Comparison of ENCODE assay signal across 23 cellular contexts in genomic region chr4:47597696-47598095, GRCh38.
DNase-seq lines count a peak whose midpoint lies in the region; ATAC-seq, FAIRE-seq and TF ChIP-seq lines count a peak whose summit lies in the region.
"Had no signal": no experiment of that assay in that cellular context is flagged by ENCODE, and none has a peak within 500 bp of the region (broad histone marks: within the 10 kb centered on the region; RNA-seq: fewer than 3 reads in every experiment).

No MANE protein-coding gene starts in this region.

- H4K20me1 ChIP-seq in mammary epithelial cell (ENCODE audit: insufficient read depth, low read length) (no peaks in the 10 kb centered on the region), keratinocyte (ENCODE audit: control insufficient read depth, extremely low read depth, insufficient read depth, low read length) (no peaks in the 10 kb centered on the region), neural progenitor cell (ENCODE audit: low read depth) (no peaks in the 10 kb centered on the region)
- H4K20me1 ChIP-seq: BLaER1 had no signal

- H3K9me1 ChIP-seq in keratinocyte (ENCODE audit: control insufficient read depth, extremely low read depth, insufficient read depth, low read length), result no peaks in the 10 kb centered on the region

- intact Hi-C loops in mammary epithelial cell (cut with micrococcal nuclease) (loop anchor here (10.0 kb wide), 1 partner anchor 337 kb away; no protein-coding TSS in a partner anchor), MCF 10A (cut with micrococcal nuclease) (no loop called here)

- H3K27ac Mint-ChIP-seq in MCF 10A (ENCODE audit: low read depth, unreplicated experiment), result no peak overlapping the region
- H3K27ac Mint-ChIP-seq in stimulated activated naive B cell treated with anti-CD40 and anti-IgM and Interleukin-4, amounts not matched to agents 10 μg/mL and 1 μg/mL and 100 μg/mL, for 72 hours, result peak overlapping the region; percentile 42
- no peak overlapping the region for H3K27ac Mint-ChIP-seq in neural progenitor cell
- H3K27ac Mint-ChIP-seq: B cell; CD4-positive, CD25-positive, alpha-beta regulatory T cell; CD8-positive, alpha-beta T cell; HFFc6 had no signal

- H3K9ac ChIP-seq in mammary epithelial cell (ENCODE audit: insufficient read depth, low read length), result no peak overlapping the region
- H3K9ac ChIP-seq in keratinocyte (ENCODE audit: control insufficient read depth, extremely low read depth, insufficient read depth, low read length), result no peak overlapping the region
- no peak overlapping the region for H3K9ac ChIP-seq in neural progenitor cell
- H3K9ac ChIP-seq: BLaER1 had no signal

- in situ Hi-C loops in mammary epithelial cell (cut with MboI; ENCODE audit: low sequenced_read_pairs in 2 of 2) (no loop called here), astrocyte of the cerebellum (cut with HindIII; ENCODE audit: low sequenced_read_pairs) (no loop called here), KBM-7 (cut with MboI; ENCODE audit: low pct_unique_long_range_greater_than_20kb, low sequenced_read_pairs) (no loop called here)

- no peaks in the 10 kb centered on the region for H3K9me3 ChIP-seq in mammary epithelial cell (replicated peaks; ENCODE audit: insufficient read depth, low read length)
- H3K9me3 ChIP-seq in keratinocyte (ENCODE audit: control insufficient read depth, low read depth, low read length), result no peaks in the 10 kb centered on the region
- H3K9me3 ChIP-seq in neural progenitor cell (ENCODE audit: low read depth), result no peaks in the 10 kb centered on the region
- H3K9me3 ChIP-seq: BLaER1, Caco-2, HAP-1 had no signal

- H3K79me2 ChIP-seq in mammary epithelial cell (ENCODE audit: insufficient read depth, low read length) (no peaks in the 10 kb centered on the region), keratinocyte (ENCODE audit: control insufficient read depth, insufficient read depth, low read length) (no peaks in the 10 kb centered on the region), neural progenitor cell (ENCODE audit: low read depth) (no peaks in the 10 kb centered on the region)

- H3K27ac ChIP-seq in mammary epithelial cell (ENCODE audit: insufficient read depth, low read depth, low read length) (no peak overlapping the region), keratinocyte (ENCODE audit: control insufficient read depth, insufficient read depth, low read length) (no peak overlapping the region), neural progenitor cell (no peak overlapping the region)
- H3K27ac ChIP-seq: 22Rv1, BLaER1, C4-2B had no signal

- H3K36me3 Mint-ChIP-seq in MCF 10A (ENCODE audit: insufficient read depth, unreplicated experiment), result peaks cover under 1% of the 10 kb centered on the region
- peaks cover 13 to 34% of the 10 kb centered on the region in 2 donors for H3K36me3 Mint-ChIP-seq in stimulated activated naive B cell treated with anti-CD40 and anti-IgM and Interleukin-4, amounts not matched to agents 10 μg/mL and 1 μg/mL and 100 μg/mL, for 72 hours
- no peaks in the 10 kb centered on the region for H3K36me3 Mint-ChIP-seq in neural progenitor cell
- H3K36me3 Mint-ChIP-seq: CD4-positive, CD25-positive, alpha-beta regulatory T cell had no signal

- H3K27me3 ChIP-seq in mammary epithelial cell (ENCODE audit: insufficient read depth, low read length) (no peaks in the 10 kb centered on the region), keratinocyte (ENCODE audit: control insufficient read depth, extremely low read depth, insufficient read depth, low read length) (no peaks in the 10 kb centered on the region), neural progenitor cell (no peaks in the 10 kb centered on the region)
- H3K27me3 ChIP-seq: BLaER1 had no signal

- H3K36me3 ChIP-seq in mammary epithelial cell (ENCODE audit: insufficient read depth, low read length), result peaks cover 2% of the 10 kb centered on the region
- H3K36me3 ChIP-seq in keratinocyte (ENCODE audit: control insufficient read depth in 2 of 2, extremely low read depth in 1 of 2, insufficient read depth in 2 of 2, low read length in 2 of 2), result no peaks in the 10 kb centered on the region
- H3K36me3 ChIP-seq in neural progenitor cell, result no peaks in the 10 kb centered on the region
- H3K36me3 ChIP-seq: BLaER1 had no signal

- H3K27me3 Mint-ChIP-seq in MCF 10A (ENCODE audit: insufficient read depth, unreplicated experiment) (no peaks in the 10 kb centered on the region), neural progenitor cell (ENCODE audit: insufficient read depth, low read depth) (no peaks in the 10 kb centered on the region)
- H3K27me3 Mint-ChIP-seq in stimulated activated naive B cell treated with anti-CD40 and anti-IgM and Interleukin-4, amounts not matched to agents 10 μg/mL and 1 μg/mL and 100 μg/mL, for 72 hours, result no peaks in the 10 kb centered on the region
- H3K27me3 Mint-ChIP-seq: B cell had no signal

- no peak for TF ChIP-seq CTCF in mammary epithelial cell (conservative IDR thresholded peaks at IDR 0.05 in 1 of 2, IDR thresholded peaks at IDR 0.05 in 1 of 2; ENCODE audit: extremely low read depth in 1 of 2, insufficient read depth in 1 of 2, low read depth in 1 of 2, low read length in 2 of 2)
- TF ChIP-seq CTCF in MCF 10A (IDR thresholded peaks at IDR 0.05; ENCODE audit: unreplicated experiment), result no peak
- no peak for TF ChIP-seq CTCF in astrocyte of the cerebellum (IDR thresholded peaks at IDR 0.05; ENCODE audit: low read depth, low read length, missing control alignments)
- no peak for TF ChIP-seq CTCF in keratinocyte (optimal IDR thresholded peaks at IDR 0.05 in 1 of 3, IDR thresholded peaks at IDR 0.05 in 1 of 3, conservative IDR thresholded peaks at IDR 0.05 in 1 of 3; ENCODE audit: extremely low read depth in 1 of 3, insufficient read depth in 2 of 3, low read length in 3 of 3)
- no peak for TF ChIP-seq CTCF in neural progenitor cell (IDR thresholded peaks at IDR 0.05)

- DNase-seq in mammary epithelial cell (no peak), MCF 10A (ENCODE audit: unreplicated experiment) (no peak), astrocyte of the cerebellum (ENCODE audit: low read depth) (peak; percentile 8), keratinocyte (ENCODE audit: low read depth, low spot score) (no peak), neural progenitor cell (ENCODE audit: low spot score) (no peak), KBM-7 (no peak), NOMO-1 treated with DMSO at 0.1 percent for 48 hours (lab: John Stamatoyannopoulos, UW; ENCODE audit: unreplicated experiment) (no peak)
- DNase-seq in stimulated activated naive B cell treated with anti-CD40 and anti-IgM and Interleukin-4, amounts not matched to agents 10 μg/mL and 1 μg/mL and 100 μg/mL, for 72 hours, result no peak
- DNase-seq: Caco-2; CD4-positive, CD25-positive, alpha-beta regulatory T cell; CD8-positive, alpha-beta T cell; DMS153; DND-41; GOT3; HFFc6 had no signal

- 93% methylated on average over 1 of the region's 1 CpG for WGBS in mammary epithelial cell (ENCODE audit: low coverage, missing lambda C conversion rate)

- H3K4me3 Mint-ChIP-seq in MCF 10A (ENCODE audit: unreplicated experiment) (no peak overlapping the region), neural progenitor cell (no peak overlapping the region)
- H3K4me3 Mint-ChIP-seq in stimulated activated naive B cell treated with anti-CD40 and anti-IgM and Interleukin-4, amounts not matched to agents 10 μg/mL and 1 μg/mL and 100 μg/mL, for 72 hours, result no peak overlapping the region
- H3K4me3 Mint-ChIP-seq: B cell; CD4-positive, CD25-positive, alpha-beta regulatory T cell; CD8-positive, alpha-beta T cell; HFFc6 had no signal

- H3K4me1 ChIP-seq in mammary epithelial cell (ENCODE audit: insufficient read depth, low read length) (peaks cover 16% of the 10 kb centered on the region), keratinocyte (ENCODE audit: control insufficient read depth, extremely low read depth, insufficient read depth, low read length) (peaks cover 11% of the 10 kb centered on the region), neural progenitor cell (no peaks in the 10 kb centered on the region)
- H3K4me1 ChIP-seq: BLaER1, Caco-2, HAP-1 had no signal

- CTCF ChIA-PET in mammary epithelial cell (lab: Charles Lee; ENCODE audit: low non-redundant PET) (no interaction called here), MCF 10A (lab: Yijun Ruan, JAX) (no interaction called here)

- peaks cover 11% of the 10 kb centered on the region for H3K4me1 Mint-ChIP-seq in MCF 10A (ENCODE audit: insufficient read depth, unreplicated experiment)
- H3K4me1 Mint-ChIP-seq in stimulated activated naive B cell treated with anti-CD40 and anti-IgM and Interleukin-4, amounts not matched to agents 10 μg/mL and 1 μg/mL and 100 μg/mL, for 72 hours, result no peaks in the 10 kb centered on the region
- H3K4me1 Mint-ChIP-seq in neural progenitor cell, result no peaks in the 10 kb centered on the region
- H3K4me1 Mint-ChIP-seq: B cell; CD4-positive, CD25-positive, alpha-beta regulatory T cell had no signal

- no peak for FAIRE-seq in keratinocyte (lab: Jason Lieb, UNC)
- FAIRE-seq: A204.1, G401.6, H54 had no signal

- dilution Hi-C loops in mammary epithelial cell (cut with HindIII; ENCODE audit: low sequenced_read_pairs), result no loop called here
- dilution Hi-C loops in keratinocyte (cut with MboI; ENCODE audit: extremely low pct_ligation_motif_present, low sequenced_read_pairs), result no loop called here

- H3F3A ChIP-seq in neural progenitor cell (ENCODE audit: low read depth), result no peaks in the 10 kb centered on the region

- POLR2A ChIA-PET in MCF 10A (lab: Yijun Ruan, JAX), result interaction anchor here (0.6 to 1.1 kb wide), 3 partner anchors 11 to 523 kb away, joined by 3 read pairs; no protein-coding TSS in a partner anchor

- no peak for ATAC-seq in stimulated activated naive B cell treated with anti-CD40 and anti-IgM and Interleukin-4, amounts not matched to agents 10 μg/mL and 1 μg/mL and 100 μg/mL, for 72 hours (replicated peaks)
- ATAC-seq: CD8-positive, alpha-beta T cell had no signal

- H3K4me3 ChIP-seq in mammary epithelial cell (replicated peaks in 1 of 3; ENCODE audit: insufficient read depth in 1 of 3, low read depth in 2 of 3, low read length in 3 of 3) (no peak overlapping the region), astrocyte of the cerebellum (ENCODE audit: low read depth, low read length) (no peak overlapping the region), keratinocyte (ENCODE audit: control insufficient read depth in 2 of 3, extremely low read depth in 1 of 3, insufficient read depth in 2 of 3, low read depth in 1 of 3, low read length in 3 of 3) (no peak overlapping the region), neural progenitor cell (no peak overlapping the region)
- H3K4me3 ChIP-seq: BLaER1, HAP-1 had no signal

- no peak overlapping the region for H2AFZ ChIP-seq in mammary epithelial cell (ENCODE audit: low read depth, low read length)
- H2AFZ ChIP-seq in keratinocyte (ENCODE audit: control insufficient read depth, low read length), result no peak overlapping the region
- no peak overlapping the region for H2AFZ ChIP-seq in neural progenitor cell (replicated peaks)

- H3K9me3 Mint-ChIP-seq in MCF 10A (ENCODE audit: unreplicated experiment) (no peaks in the 10 kb centered on the region), neural progenitor cell (no peaks in the 10 kb centered on the region)
- no peaks in the 10 kb centered on the region for H3K9me3 Mint-ChIP-seq in stimulated activated naive B cell treated with anti-CD40 and anti-IgM and Interleukin-4, amounts not matched to agents 10 μg/mL and 1 μg/mL and 100 μg/mL, for 72 hours
- H3K9me3 Mint-ChIP-seq: HFFc6 had no signal

- H3K4me2 ChIP-seq in mammary epithelial cell (ENCODE audit: insufficient read depth, low read depth, low read length) (peak overlapping the region; percentile 39), keratinocyte (ENCODE audit: control insufficient read depth, extremely low read depth, insufficient read depth, low read depth, low read length) (peak overlapping the region; percentile 22), neural progenitor cell (no peak overlapping the region)
- H3K4me2 ChIP-seq: BLaER1 had no signal

- BruUV-seq in mammary epithelial cell (replicated peaks; lab: Mats Ljungman, UMichigan), result no TSS peak
- no TSS peak for BruUV-seq in MCF 10A (replicated peaks; lab: Mats Ljungman, UMichigan)
